ENCODE assay signal across 9 cellular contexts in the genomic region with DNA sequence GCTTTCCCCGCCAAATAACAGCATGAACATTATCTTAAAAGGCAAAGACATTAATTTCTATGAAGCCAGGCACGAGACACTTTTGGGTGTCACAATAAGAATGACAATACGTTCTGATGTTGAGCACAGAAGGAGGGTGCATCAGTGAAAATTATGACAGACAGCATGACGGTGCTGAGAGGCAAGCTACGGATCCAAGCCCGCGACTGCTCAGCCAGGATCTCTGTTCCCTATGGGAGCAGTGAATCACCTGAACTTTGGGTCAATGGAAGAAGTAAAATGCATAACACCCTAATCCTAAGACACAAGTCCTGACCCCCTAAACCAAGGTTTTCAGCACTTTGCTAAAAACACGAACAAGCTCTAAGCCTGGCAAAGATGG. TPM values are rescaled to one million over a fixed set of nuclear protein-coding genes. Genes with fewer than 3 reads are reported as not detected.
DNase-seq lines count a peak whose midpoint lies in the region; ATAC-seq and TF ChIP-seq lines count a peak whose summit lies in the region.
"Had no signal": no experiment of that assay in that cellular context is flagged by ENCODE, and none has a peak within 500 bp of the region (broad histone marks: within the 10 kb centered on the region; RNA-seq: fewer than 3 reads in every experiment).

No MANE protein-coding gene starts in this region.

- H3K4me1 ChIP-seq in mesodermal cell (ENCODE audit: control insufficient read depth, insufficient read depth, low read length, poor library complexity, severe bottlenecking) = peaks cover 16% of the 10 kb centered on the region

- H3K4me3 Mint-ChIP-seq in stimulated activated naive CD8-positive, alpha-beta T cell treated with anti-CD3 and anti-CD28 coated beads, Interleukin-15, Interleukin-2, amounts not matched to agents 100 ng/mL and 50 ng/mL, for 24 hours = peak overlapping the region; percentile 99
- H3K4me3 Mint-ChIP-seq in MCF 10A (ENCODE audit: unreplicated experiment) = peak overlapping the region; percentile 72

- peaks cover 56% of the 10 kb centered on the region for H3K36me3 Mint-ChIP-seq in stimulated activated naive CD8-positive, alpha-beta T cell treated with anti-CD3 and anti-CD28 coated beads, Interleukin-15, Interleukin-2, amounts not matched to agents 100 ng/mL and 50 ng/mL, for 24 hours (ENCODE audit: low read depth)
- peaks cover 5% of the 10 kb centered on the region for H3K36me3 Mint-ChIP-seq in MCF 10A (ENCODE audit: insufficient read depth, unreplicated experiment)

- H3K9me3 ChIP-seq in mesodermal cell (ENCODE audit: control insufficient read depth, low read length) = no peaks in the 10 kb centered on the region

- no peak for TF ChIP-seq CTCF in MCF 10A (IDR thresholded peaks at IDR 0.05; ENCODE audit: unreplicated experiment)

- peaks cover 22% of the 10 kb centered on the region for H3K36me3 ChIP-seq in mesodermal cell (ENCODE audit: control insufficient read depth, insufficient read depth, low read length)

- H3K27me3 Mint-ChIP-seq in stimulated activated naive CD8-positive, alpha-beta T cell treated with anti-CD3 and anti-CD28 coated beads, Interleukin-15, Interleukin-2, amounts not matched to agents 100 ng/mL and 50 ng/mL, for 24 hours = no peaks in the 10 kb centered on the region
- no peaks in the 10 kb centered on the region for H3K27me3 Mint-ChIP-seq in MCF 10A (ENCODE audit: insufficient read depth, unreplicated experiment)

- intact Hi-C loops in MCF 10A (cut with micrococcal nuclease) = no loop called here

- POLR2A ChIA-PET in MCF 10A (lab: Yijun Ruan, JAX) = interaction anchor here (0.9 to 1.4 kb wide), 9 partner anchors 12 to 138 kb away, joined by 3 to 8 read pairs (median 4); no protein-coding TSS in a partner anchor

- peak overlapping the region; percentile 100 for H3K27ac Mint-ChIP-seq in stimulated activated naive CD8-positive, alpha-beta T cell treated with anti-CD3 and anti-CD28 coated beads, Interleukin-15, Interleukin-2, amounts not matched to agents 100 ng/mL and 50 ng/mL, for 24 hours
- peak overlapping the region; percentile 95 for H3K27ac Mint-ChIP-seq in MCF 10A (ENCODE audit: low read depth, unreplicated experiment)

- no peaks in the 10 kb centered on the region for H3K9me3 Mint-ChIP-seq in stimulated activated naive CD8-positive, alpha-beta T cell treated with anti-CD3 and anti-CD28 coated beads, Interleukin-15, Interleukin-2, amounts not matched to agents 100 ng/mL and 50 ng/mL, for 24 hours
- no peaks in the 10 kb centered on the region for H3K9me3 Mint-ChIP-seq in MCF 10A (ENCODE audit: unreplicated experiment)

- no peak for DNase-seq in stimulated activated naive CD8-positive, alpha-beta T cell treated with anti-CD3 and anti-CD28 coated beads, Interleukin-15, Interleukin-2, amounts not matched to agents 100 U/mL and 50 U/mL, for 24 hours
- no peak for DNase-seq in MCF 10A (ENCODE audit: unreplicated experiment)
- DNase-seq in activated CD4-positive, CD25-positive, alpha-beta regulatory T cell treated with anti-CD3 and anti-CD28 coated beads, Interleukin-2, amount 50 U/mL, for 72 hours = no peak
- DNase-seq in retina = no peak
- no peak for DNase-seq in activated gamma-delta T cell treated with Interleukin-2 at 50 U/mL for 16 hours

- H3K27ac ChIP-seq in mesodermal cell (ENCODE audit: low read depth, low read length, severe bottlenecking) = peak overlapping the region; percentile 95

- ATAC-seq in stimulated activated naive CD8-positive, alpha-beta T cell treated with anti-CD3 and anti-CD28 coated beads, Interleukin-15, Interleukin-2, amounts not matched to agents 100 U/mL and 50 U/mL, for 24 hours = no peak
- ATAC-seq in HG02840 (IDR thresholded peaks at IDR 0.05; ENCODE audit: low FRiP score, unreplicated experiment) = no peak

- CTCF ChIA-PET in MCF 10A (lab: Yijun Ruan, JAX) = interaction anchor here (0.8 kb wide), 1 partner anchor 47 kb away, joined by 3 read pairs; no protein-coding TSS in a partner anchor

- BruUV-seq in MCF 10A (replicated peaks; lab: Mats Ljungman, UMichigan) = TSS peak; percentile 50

- WGBS in mesodermal cell (ENCODE audit: insufficient coverage in 2 of 2), 2 experiments = 78 to 83% methylated on average over 6 to 8 of the region's 8 CpGs

- H3K4me1 Mint-ChIP-seq in stimulated activated naive CD8-positive, alpha-beta T cell treated with anti-CD3 and anti-CD28 coated beads, Interleukin-15, Interleukin-2, amounts not matched to agents 100 ng/mL and 50 ng/mL, for 24 hours (ENCODE audit: low read depth) = peaks cover 73% of the 10 kb centered on the region
- peaks cover 44% of the 10 kb centered on the region for H3K4me1 Mint-ChIP-seq in MCF 10A (ENCODE audit: insufficient read depth, unreplicated experiment)

- H3K4me3 ChIP-seq in mesodermal cell (ENCODE audit: extremely low read depth, insufficient read depth, low read length, poor library complexity, severe bottlenecking) = peak overlapping the region; percentile 81

RNA-seq across cellular contexts. Expression of gene WDR25, which starts 1.4 kb away (rescaled TPM):
- 14.3 and 18.2 TPM in 2 replicates for total RNA-seq in MCF 10A (2022)
- polyA plus RNA-seq in mesodermal cell (2013, experiment 1 of 2) = 6.1 TPM
- 4.6 TPM for polyA plus RNA-seq in mesodermal cell (2013, experiment 2 of 2)

RNA-seq across cellular contexts. Expression of gene SLC25A47, which starts 51.7 kb away (rescaled TPM):
- total RNA-seq in MCF 10A (2022) = not detected in 2 replicates
- polyA plus RNA-seq in mesodermal cell (2013, experiment 1 of 2) = not detected
- polyA plus RNA-seq in mesodermal cell (2013, experiment 2 of 2) = not detected
- total RNA-seq: lower leg skin had no signal
